9 cellular contexts compared by ENCODE assay signal in the genomic region with DNA sequence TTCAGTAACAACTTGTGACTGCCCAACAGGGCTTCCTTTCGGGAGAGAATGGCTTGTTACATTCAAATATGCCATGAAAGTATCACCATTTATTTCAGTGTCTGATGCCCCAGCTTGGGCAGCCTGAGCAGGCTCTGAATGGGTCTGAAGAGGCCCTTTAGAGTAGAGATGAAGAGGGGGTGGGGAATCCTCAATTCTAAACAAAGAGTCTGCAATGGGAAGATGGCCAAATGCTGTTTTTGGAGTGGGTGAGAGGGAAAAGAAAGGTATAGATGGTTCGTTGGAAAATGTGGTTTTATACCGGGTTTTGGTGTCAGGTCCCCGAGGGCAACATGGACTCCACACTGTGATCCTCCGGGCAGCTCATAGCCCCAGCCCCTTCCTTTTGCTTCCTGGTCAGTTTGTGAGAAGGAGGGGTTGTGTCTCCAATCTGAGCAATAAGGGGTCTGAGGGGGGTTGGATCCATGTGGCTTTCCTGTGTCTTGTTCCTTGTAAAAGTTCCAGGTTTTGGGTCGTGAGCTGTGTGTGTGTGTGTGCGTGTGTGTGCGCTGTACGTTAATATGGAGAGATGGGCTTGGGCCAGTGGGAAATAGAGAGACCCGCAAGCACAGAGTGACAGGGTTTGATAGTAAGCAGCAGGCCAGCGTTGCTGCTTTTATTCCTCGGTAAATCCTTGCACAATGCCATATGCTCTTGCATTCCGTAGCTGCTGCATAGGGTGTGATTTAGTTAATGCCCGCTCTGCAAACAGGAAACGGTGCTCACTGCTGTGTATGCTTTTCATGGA.
DNase-seq lines count a peak whose midpoint lies in the region; ATAC-seq and TF ChIP-seq lines count a peak whose summit lies in the region.
"Had no signal": no experiment of that assay in that cellular context is flagged by ENCODE, and none has a peak within 500 bp of the region (broad histone marks: within the 10 kb centered on the region; RNA-seq: fewer than 3 reads in every experiment).

No MANE protein-coding gene starts in this region.

- CTCF ChIA-PET in activated naive CD4-positive, alpha-beta T cell treated with anti-CD3 and anti-CD28 coated beads, Interleukin-2, amount 10 ng/mL, durations not matched to agents 7 days and 5 days (lab: Charles Lee): interaction anchor here (0.6 kb wide), 1 partner anchor 893 kb away, joined by 4 read pairs; no protein-coding TSS in a partner anchor

- no peaks in the 10 kb centered on the region for H3K9me2 ChIP-seq in GM23248 (ENCODE audit: insufficient read depth)

- H3K9me3 Mint-ChIP-seq in activated naive CD4-positive, alpha-beta T cell treated with anti-CD3 and anti-CD28 coated beads, Interleukin-2, amount 10 ng/mL, durations not matched to agents 7 days and 5 days: no peaks in the 10 kb centered on the region

- H2AFZ ChIP-seq in GM23248: no peak overlapping the region

- H3K9me3 ChIP-seq in GM23248 (ENCODE audit: low read depth): no peaks in the 10 kb centered on the region
- H3K9me3 ChIP-seq: psoas muscle had no signal

- peaks cover 81% of the 10 kb centered on the region for H3F3A ChIP-seq in GM23248 (ENCODE audit: insufficient read depth)

- H3K36me3 Mint-ChIP-seq in activated naive CD4-positive, alpha-beta T cell treated with anti-CD3 and anti-CD28 coated beads, Interleukin-2, amount 10 ng/mL, durations not matched to agents 7 days and 5 days: no peaks in the 10 kb centered on the region

- no peak overlapping the region for H3K27ac Mint-ChIP-seq in activated naive CD4-positive, alpha-beta T cell treated with anti-CD3 and anti-CD28 coated beads, Interleukin-2, amount 10 ng/mL, durations not matched to agents 7 days and 5 days

- ATAC-seq in sciatic nerve (peak; percentile 24), HG02610 (IDR thresholded peaks at IDR 0.05; ENCODE audit: unreplicated experiment) (no peak), HG03039 (IDR thresholded peaks at IDR 0.05; ENCODE audit: unreplicated experiment) (no peak)

- TF ChIP-seq CTCF in fibroblast of the aortic adventitia (IDR thresholded peaks at IDR 0.05; ENCODE audit: insufficient read depth, low read length): no peak

- no peak overlapping the region for H3K4me3 Mint-ChIP-seq in activated naive CD4-positive, alpha-beta T cell treated with anti-CD3 and anti-CD28 coated beads, Interleukin-2, amount 10 ng/mL, durations not matched to agents 7 days and 5 days

- no peaks in the 10 kb centered on the region for H3K27me3 ChIP-seq in GM23248 (replicated peaks; ENCODE audit: insufficient read depth)

- 13 to 22% methylated on average over 14 to 15 of the region's 15 CpGs for WGBS in GM23248 (ENCODE audit: low coverage in 1 of 2, low lambda C conversion rate in 2 of 2, missing lambda C conversion rate in 2 of 2), 2 experiments

- intact Hi-C loops in sciatic nerve (cut with DNase I): no loop called here

- H3K4me3 ChIP-seq in GM23248: peak overlapping the region; percentile 67
- no peak overlapping the region for H3K4me3 ChIP-seq in fibroblast of the aortic adventitia (ENCODE audit: low read depth, low read length)

- H4K20me1 ChIP-seq in GM23248 (ENCODE audit: insufficient read depth): no peaks in the 10 kb centered on the region

- DNase-seq in GM23248 (peak; percentile 90), RPMI7951 (ENCODE audit: low read depth) (peak; percentile 56), fibroblast of the aortic adventitia (ENCODE audit: low read depth) (peak; percentile 90), sciatic nerve (ENCODE audit: low spot score) (no peak), GOT3 (lab: John Stamatoyannopoulos, UW) (no peak)
- no peak for DNase-seq in activated naive CD4-positive, alpha-beta T cell treated with anti-CD3 and anti-CD28 coated beads, Interleukin-2, amount 10 ng/mL, durations not matched to agents 7 days and 5 days
- DNase-seq: psoas muscle had no signal

- H3K36me3 ChIP-seq in GM23248 (ENCODE audit: low read depth): no peaks in the 10 kb centered on the region

- peak overlapping the region; percentile 96 for H3K4me2 ChIP-seq in GM23248 (ENCODE audit: unreplicated experiment)

- peaks cover 79% of the 10 kb centered on the region for H3K4me1 ChIP-seq in GM23248 (ENCODE audit: insufficient read depth)

- H3K4me1 Mint-ChIP-seq in activated naive CD4-positive, alpha-beta T cell treated with anti-CD3 and anti-CD28 coated beads, Interleukin-2, amount 10 ng/mL, durations not matched to agents 7 days and 5 days: no peaks in the 10 kb centered on the region

- H3K27ac ChIP-seq in GM23248: peak overlapping the region; percentile 93
- H3K27ac ChIP-seq: psoas muscle had no signal

- H3K27me3 Mint-ChIP-seq in activated naive CD4-positive, alpha-beta T cell treated with anti-CD3 and anti-CD28 coated beads, Interleukin-2, amount 10 ng/mL, durations not matched to agents 7 days and 5 days: peaks cover 19% of the 10 kb centered on the region

- H3K9ac ChIP-seq in GM23248: peak overlapping the region; percentile 76

- in situ Hi-C loops in GM23248 (cut with MboI): no loop called here

- peaks cover 80% of the 10 kb centered on the region for H3K79me2 ChIP-seq in GM23248 (ENCODE audit: insufficient read depth)

Comparison
In these comparisons a context has a peak if more than half of its experiments do, and no peak if none do; other contexts are left out.
1. DNase-seq: peak in GM23248 (single experiment), RPMI7951 (single experiment) and fibroblast of the aortic adventitia (single experiment); none in sciatic nerve (single experiment), GOT3 (single experiment) and activated naive CD4-positive, alpha-beta T cell treated with anti-CD3 and anti-CD28 coated beads, Interleukin-2, amount 10 ng/mL, durations not matched to agents 7 days and 5 days (single experiment).